Comparison of ENCODE assay signal across 14 cellular contexts in the genomic region with DNA sequence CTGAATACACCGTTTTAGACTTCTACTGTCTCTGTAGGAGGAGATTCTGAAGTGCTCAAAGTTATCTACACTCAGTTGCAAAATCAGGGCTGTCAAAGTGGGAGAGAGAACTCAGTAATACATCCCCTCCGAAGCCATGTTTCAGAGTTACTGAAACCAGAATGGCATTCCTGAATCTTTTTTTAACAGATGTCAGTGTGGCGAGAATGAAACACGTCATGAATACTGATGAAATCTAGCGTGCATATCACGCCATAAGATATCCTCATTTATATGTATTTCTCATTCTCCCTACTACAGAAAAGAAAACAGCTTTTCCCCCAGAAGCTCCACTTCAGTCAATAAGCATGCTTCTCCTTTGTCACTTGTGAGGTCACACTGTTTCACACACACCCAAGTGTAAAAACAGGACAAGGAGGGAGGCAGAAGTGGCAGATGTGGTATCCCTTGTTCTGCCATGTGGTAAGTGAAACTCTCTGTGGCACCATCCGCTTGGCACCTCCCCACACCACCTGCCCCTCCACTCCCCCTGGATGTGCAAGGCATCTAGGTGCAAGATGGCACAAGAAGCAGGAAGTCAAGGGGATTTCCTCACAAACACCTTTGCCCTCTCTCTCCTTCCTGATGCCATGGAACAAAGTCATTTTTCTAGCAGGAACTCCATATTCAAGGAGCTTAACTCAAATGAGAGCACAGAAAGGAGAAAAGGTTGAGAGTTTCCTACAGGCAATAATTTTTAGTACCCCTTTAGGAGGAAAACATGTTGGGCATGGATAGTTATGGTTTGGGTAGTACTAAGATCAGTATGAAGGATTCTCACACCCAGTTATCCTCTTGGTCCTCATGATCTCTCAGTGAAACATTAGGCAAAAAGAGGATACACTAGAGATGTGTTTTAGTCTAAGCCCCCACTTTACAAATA. TPM values are rescaled to one million over a fixed set of nuclear protein-coding genes. Genes with fewer than 3 reads are reported as not detected.
DNase-seq lines count a peak whose midpoint lies in the region; ATAC-seq and TF ChIP-seq lines count a peak whose summit lies in the region.
"Had no signal": no experiment of that assay in that cellular context is flagged by ENCODE, and none has a peak within 500 bp of the region (broad histone marks: within the 10 kb centered on the region; RNA-seq: fewer than 3 reads in every experiment).

No MANE protein-coding gene starts in this region.

- H3K36me3 ChIP-seq in PC-9 (ENCODE audit: low read depth) (no peaks in the 10 kb centered on the region), skeletal muscle satellite cell (ENCODE audit: insufficient read depth, low read length) (no peaks in the 10 kb centered on the region)
- H3K36me3 ChIP-seq: brain microvascular endothelial cell had no signal

- intact Hi-C loops in PC-9 (cut with micrococcal nuclease; ENCODE audit: unreplicated experiment) = no loop called here

- no peaks in the 10 kb centered on the region for H3F3A ChIP-seq in PC-9 (ENCODE audit: insufficient read depth, low read depth)

- H2AFZ ChIP-seq in PC-9 = no peak overlapping the region; the same call in 1 of the 2 replicates

- POLR2A ChIA-PET in activated CD4-positive, alpha-beta T cell treated with anti-CD3 and anti-CD28 coated beads, Interleukin-2, amount 10 ng/mL, durations not matched to agents 7 days and 5 days (lab: Charles Lee) = no interaction called here
- POLR2A ChIA-PET in PC-9 (lab: Charles Lee; ENCODE audit: unreplicated experiment) = no interaction called here

- H3K27me3 Mint-ChIP-seq in activated CD4-positive, alpha-beta T cell treated with anti-CD3 and anti-CD28 coated beads, Interleukin-2, amount 10 ng/mL, durations not matched to agents 7 days and 5 days = peaks cover 7% of the 10 kb centered on the region

- no TSS peak for BruUV-seq in PC-9 (replicated peaks; lab: Mats Ljungman, UMichigan)

- ATAC-seq in omental fat pad (ENCODE audit: low FRiP score) = no peak
- ATAC-seq: sciatic nerve had no signal

- no peaks in the 10 kb centered on the region for H3K79me2 ChIP-seq in PC-9 (ENCODE audit: low read depth)

- H3K27me3 ChIP-seq in PC-9 (ENCODE audit: insufficient read depth, low read depth) (no peaks in the 10 kb centered on the region), skeletal muscle satellite cell (ENCODE audit: control insufficient read depth, insufficient read depth, low read length) (no peaks in the 10 kb centered on the region)
- H3K27me3 ChIP-seq: brain microvascular endothelial cell had no signal

- H4K20me1 ChIP-seq in PC-9 (ENCODE audit: insufficient read depth) = no peaks in the 10 kb centered on the region

- no peak overlapping the region for H3K27ac Mint-ChIP-seq in activated CD4-positive, alpha-beta T cell treated with anti-CD3 and anti-CD28 coated beads, Interleukin-2, amount 10 ng/mL, durations not matched to agents 7 days and 5 days
- H3K27ac Mint-ChIP-seq: activated T-cell treated with anti-CD3 and anti-CD28 coated beads, Interleukin-2, amount 50 U/mL, for 24 hours had no signal

- H3K4me1 ChIP-seq in PC-9 (replicated peaks; ENCODE audit: insufficient read depth) (peaks cover 9% of the 10 kb centered on the region), skeletal muscle satellite cell (ENCODE audit: control insufficient read depth, insufficient read depth, low read length) (peaks cover 7% of the 10 kb centered on the region)

- no peaks in the 10 kb centered on the region for H3K9me3 Mint-ChIP-seq in activated CD4-positive, alpha-beta T cell treated with anti-CD3 and anti-CD28 coated beads, Interleukin-2, amount 10 ng/mL, durations not matched to agents 7 days and 5 days
- H3K9me3 Mint-ChIP-seq: activated T-cell treated with anti-CD3 and anti-CD28 coated beads, Interleukin-2, amount 50 U/mL, for 24 hours had no signal

- H3K9me3 ChIP-seq in PC-9 (ENCODE audit: insufficient read depth, low read depth) (no peaks in the 10 kb centered on the region), skeletal muscle satellite cell (replicated peaks; ENCODE audit: low read length) (no peaks in the 10 kb centered on the region)

- no peak overlapping the region for H3K9ac ChIP-seq in skeletal muscle satellite cell (ENCODE audit: low read depth, low read length)

- H3K4me3 ChIP-seq in PC-9 (no peak overlapping the region), skeletal muscle satellite cell (ENCODE audit: low read length) (no peak overlapping the region)

- no peak for TF ChIP-seq CTCF in PC-9 (conservative IDR thresholded peaks at IDR 0.05)
- TF ChIP-seq CTCF in omental fat pad (IDR thresholded peaks at IDR 0.05) = no peak

- DNase-seq in activated CD4-positive, alpha-beta T cell treated with anti-CD3 and anti-CD28 coated beads for 48 hours = peak; percentile 31
- no peak for DNase-seq in activated CD4-positive, alpha-beta T cell treated with anti-CD3 and anti-CD28 coated beads, Interleukin-2, amount 10 ng/mL, durations not matched to agents 7 days and 5 days
- DNase-seq in PC-9 = peak; percentile 28 to 43
- DNase-seq in epithelial cell of prostate (ENCODE audit: low read depth, low spot score) = no peak
- DNase-seq in cerebellum (ENCODE audit: low spot score) = no peak
- DNase-seq in mucosa of gallbladder (ENCODE audit: low spot score) = no peak
- no peak for DNase-seq in omental fat pad (ENCODE audit: low spot score)
- DNase-seq: activated T-cell treated with anti-CD3 and anti-CD28 coated beads, Interleukin-2, amount 50 U/mL, for 24 hours; brain microvascular endothelial cell; COR-L47; NCI-H226; T-helper 9 cell had no signal

- no peaks in the 10 kb centered on the region for H3K9me2 ChIP-seq in PC-9 (ENCODE audit: insufficient read depth)

- peak overlapping the region; percentile 34 for H3K4me2 ChIP-seq in PC-9
- peak overlapping the region; percentile 23 for H3K4me2 ChIP-seq in skeletal muscle satellite cell (ENCODE audit: low read length)

- peak overlapping the region; percentile 47; the same call in 1 of the 2 replicates for H3K27ac ChIP-seq in PC-9
- H3K27ac ChIP-seq in epithelial cell of prostate = peak overlapping the region; percentile 57
- H3K27ac ChIP-seq: brain microvascular endothelial cell had no signal

- no peak overlapping the region for H3K4me3 Mint-ChIP-seq in activated CD4-positive, alpha-beta T cell treated with anti-CD3 and anti-CD28 coated beads, Interleukin-2, amount 10 ng/mL, durations not matched to agents 7 days and 5 days
- H3K4me3 Mint-ChIP-seq: activated T-cell treated with anti-CD3 and anti-CD28 coated beads, Interleukin-2, amount 50 U/mL, for 24 hours had no signal

- H3K36me3 Mint-ChIP-seq in activated CD4-positive, alpha-beta T cell treated with anti-CD3 and anti-CD28 coated beads, Interleukin-2, amount 10 ng/mL, durations not matched to agents 7 days and 5 days (ENCODE audit: low read depth) = no peaks in the 10 kb centered on the region

- H3K4me1 Mint-ChIP-seq in activated CD4-positive, alpha-beta T cell treated with anti-CD3 and anti-CD28 coated beads, Interleukin-2, amount 10 ng/mL, durations not matched to agents 7 days and 5 days = peaks cover 10% of the 10 kb centered on the region

- CTCF ChIA-PET in activated CD4-positive, alpha-beta T cell treated with anti-CD3 and anti-CD28 coated beads, Interleukin-2, amount 10 ng/mL, durations not matched to agents 7 days and 5 days (lab: Charles Lee) = no interaction called here
- CTCF ChIA-PET in PC-9 (lab: Charles Lee) = no interaction called here

RNA-seq across cellular contexts. Expression of a gene that starts 47.4 kb away (rescaled TPM):
- 1 to 10 TPM; 6.9 to 8.2 TPM for total RNA-seq in activated CD4-positive, alpha-beta T cell treated with anti-CD3 and anti-CD28 coated beads, Interleukin-2, amount 10 ng/mL, durations not matched to agents 7 days and 5 days
- total RNA-seq in PC-9 (2021) = 7.6 and 10.2 TPM in 2 replicates
- total RNA-seq in skeletal muscle satellite cell (2012; rRNA removed) = 1.1 and 1.8 TPM in 2 replicates
- total RNA-seq in cerebellum = 37.7 TPM
- 34.1 TPM for total RNA-seq in mucosa of gallbladder
- 10 to 100 TPM; 39.5 to 71.0 (median 56.0) TPM for total RNA-seq in omental fat pad

Comparison
In these comparisons a context has a peak if more than half of its experiments do, and no peak if none do; other contexts are left out.
1. DNase-seq: peak in activated CD4-positive, alpha-beta T cell treated with anti-CD3 and anti-CD28 coated beads for 48 hours (single experiment) and PC-9 (2 of 2); none in activated CD4-positive, alpha-beta T cell treated with anti-CD3 and anti-CD28 coated beads, Interleukin-2, amount 10 ng/mL, durations not matched to agents 7 days and 5 days (single experiment), epithelial cell of prostate (single experiment), cerebellum (single experiment), mucosa of gallbladder (single experiment) and omental fat pad (single experiment).